Comparison of ENCODE assay signal across 8 cellular contexts in the genomic region with DNA sequence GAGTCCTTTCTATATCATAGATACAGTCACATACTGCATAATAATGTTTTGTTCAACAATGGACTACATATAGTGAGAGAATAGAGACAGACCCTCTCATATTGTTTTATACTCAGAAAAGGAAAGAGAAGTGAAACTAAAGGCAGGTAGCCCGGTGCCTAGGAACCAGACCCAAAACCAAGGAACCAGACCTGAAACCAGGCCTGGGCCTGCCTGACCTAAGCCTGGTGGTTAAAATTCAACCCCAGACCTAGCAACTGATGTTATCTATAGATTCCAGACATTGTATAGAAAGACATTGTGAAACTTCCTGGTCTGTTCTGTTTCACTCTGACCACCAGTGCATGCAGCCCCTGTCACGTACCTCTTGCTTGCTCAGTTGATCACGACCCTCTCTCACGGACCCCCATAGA. TPM values are rescaled to one million over a fixed set of nuclear protein-coding genes. Genes with fewer than 3 reads are reported as not detected.
DNase-seq lines count a peak whose midpoint lies in the region; ATAC-seq, FAIRE-seq and TF ChIP-seq lines count a peak whose summit lies in the region.
"Not testable (repeated sequence)": the region's sequence is repeated elsewhere in the genome, so short reads cannot be mapped to it uniquely, and the experiment has no call there.
"Had no signal": no experiment of that assay in that cellular context is flagged by ENCODE, and none has a peak within 500 bp of the region (broad histone marks: within the 10 kb centered on the region; RNA-seq: fewer than 3 reads in every experiment).

No MANE protein-coding gene starts in this region.

- H3K4me1 Mint-ChIP-seq in activated B cell treated with CpG ODN at 0.5 μM for 24 hours, result peaks cover 39% of the 10 kb centered on the region

- POLR2A ChIA-PET in activated B cell treated with CpG ODN at 0.5 μM for 24 hours (lab: Charles Lee), result interaction anchor here (1.1 kb wide), 1 partner anchor 10 kb away, joined by 3 read pairs; no protein-coding TSS in a partner anchor
- POLR2A ChIA-PET in K562 (lab: Yijun Ruan, JAX), result not testable (repeated sequence)

- not testable (repeated sequence) for TF ChIP-seq CTCF in activated B cell treated with CpG ODN at 0.5 μM for 24 hours (IDR thresholded peaks at IDR 0.05); K562 (IDR thresholded peaks at IDR 0.05 in 2 of 3, conservative IDR thresholded peaks at IDR 0.05 in 1 of 3; ENCODE audit: insufficient read depth in 2 of 3, low read depth in 1 of 3, low read length in 3 of 3)

- not testable (repeated sequence) for H3K36me3 ChIP-seq in K562 (ENCODE audit: control insufficient read depth, insufficient read depth, low read length)

- DNase-seq in activated B cell treated with CpG ODN at 0.5 μM for 24 hours; K562 (ENCODE audit: extremely low read depth in 1 of 4, low spot score in 3 of 4): not testable (repeated sequence)

- H3K9me1 ChIP-seq in K562 (ENCODE audit: control insufficient read depth, insufficient read depth, low read length), result not testable (repeated sequence)

- FAIRE-seq in K562 (lab: Jason Lieb, UNC), result not testable (repeated sequence)

- H3K4me2 ChIP-seq in K562 (ENCODE audit: insufficient read depth, low read length), result not testable (repeated sequence)

- BruUV-seq in K562 (replicated peaks; lab: Mats Ljungman, UMichigan), result not testable (repeated sequence)

- not testable (repeated sequence) for H3K4me3 ChIP-seq in K562

- peak overlapping the region; percentile 95 for H3K27ac Mint-ChIP-seq in activated B cell treated with CpG ODN at 0.5 μM for 24 hours

- CTCF ChIA-PET in activated B cell treated with CpG ODN at 0.5 μM for 24 hours (lab: Charles Lee); K562 (lab: Yijun Ruan, JAX; ENCODE audit: low intra/inter-chr PET ratio): not testable (repeated sequence)

- H3K9me3 Mint-ChIP-seq in activated B cell treated with CpG ODN at 0.5 μM for 24 hours, result not testable (repeated sequence)

- not testable (repeated sequence) for H3K27me3 Mint-ChIP-seq in activated B cell treated with CpG ODN at 0.5 μM for 24 hours

- H3K4me3 Mint-ChIP-seq in activated B cell treated with CpG ODN at 0.5 μM for 24 hours, result peak overlapping the region; percentile 85

- not testable (repeated sequence) for TF ChIP-seq POLR2A in K562 (conservative IDR thresholded peaks at IDR 0.05)

- not testable (repeated sequence) for H3K9me3 ChIP-seq in K562 (replicated peaks; ENCODE audit: control insufficient read depth, insufficient read depth, low read depth, low read length)

- WGBS in K562 (ENCODE audit: insufficient coverage, low coverage, missing lambda C conversion rate), result 11% methylated on average over 4 of the region's 4 CpGs

- H2AFZ ChIP-seq in K562 (ENCODE audit: low read depth, low read length), result peak overlapping the region; percentile 33; the same call in 1 of the 2 replicates

- not testable (repeated sequence) for H3K4me1 ChIP-seq in K562 (replicated peaks in 1 of 2; ENCODE audit: control insufficient read depth in 2 of 2, insufficient read depth in 2 of 2, low read length in 2 of 2)

- TF ChIP-seq RAD21 in K562 (CRISPR knock-in tag; conservative IDR thresholded peaks at IDR 0.05 in 1 of 2, IDR thresholded peaks at IDR 0.05 in 1 of 2), result not testable (repeated sequence)

- not testable (repeated sequence) for H3K9ac ChIP-seq in K562 (ENCODE audit: insufficient read depth in 1 of 2, low read depth in 2 of 2, low read length in 2 of 2)

- ATAC-seq in GM18508 (IDR thresholded peaks at IDR 0.05; ENCODE audit: insufficient read depth, unreplicated experiment) (peak; percentile 64), GM19438 (IDR thresholded peaks at IDR 0.05; ENCODE audit: low read depth, unreplicated experiment) (peak; percentile 66), HG02571 (IDR thresholded peaks at IDR 0.05; ENCODE audit: unreplicated experiment) (peak; percentile 49), HG03064 (IDR thresholded peaks at IDR 0.05; ENCODE audit: low read depth, unreplicated experiment) (peak; percentile 57), HG03571 (IDR thresholded peaks at IDR 0.05; ENCODE audit: unreplicated experiment) (peak; percentile 83), activated B cell treated with CpG ODN at 0.5 μM for 24 hours (ENCODE audit: low read depth) (peak; percentile 57)
- ATAC-seq in K562, result not testable (repeated sequence)

- not testable (repeated sequence) for H3K36me3 Mint-ChIP-seq in activated B cell treated with CpG ODN at 0.5 μM for 24 hours (ENCODE audit: low read depth)

- intact Hi-C loops in activated B cell treated with CpG ODN at 0.5 μM for 24 hours (cut with micrococcal nuclease), result loop anchor here (2.0 to 10.0 kb wide), 3 partner anchors 23 to 385 kb away; no protein-coding TSS in a partner anchor
- intact Hi-C loops in K562 (cut with micrococcal nuclease), result not testable (repeated sequence)

- not testable (repeated sequence) for H4K20me1 ChIP-seq in K562 (replicated peaks; ENCODE audit: control insufficient read depth, insufficient read depth, low read length)

- not testable (repeated sequence) for H3K27ac ChIP-seq in K562 (ENCODE audit: extremely low read depth, low read depth, low read length)

- TF ChIP-seq EP300 in K562 (IDR thresholded peaks at IDR 0.05; ENCODE audit: low read length), result not testable (repeated sequence)

- H3K27me3 ChIP-seq in K562 (ENCODE audit: control insufficient read depth in 2 of 2, insufficient read depth in 2 of 2, low read length in 2 of 2), result not testable (repeated sequence)

- in situ Hi-C loops in K562 (cut with MboI), result not testable (repeated sequence)

- H3K79me2 ChIP-seq in K562 (ENCODE audit: control insufficient read depth, insufficient read depth, low read length), result not testable (repeated sequence)

RNA-seq across cellular contexts. Expression of gene SAMD3, which starts 37.3 kb away (rescaled TPM):
- total RNA-seq in activated B cell treated with CpG ODN at 0.5 μM for 24 hours, result 0.37 TPM in 1 of 2 replicates, not detected in the other
- total RNA-seq in K562 (2011; cell fraction: chromatin; rRNA removed; ENCODE audit: low replicate concordance), result not detected in 2 replicates
- total RNA-seq in K562 (2011; cell fraction: nucleolus; rRNA removed), result not detected in 2 replicates
- not detected in 2 replicates for total RNA-seq in K562 (2011; cell fraction: nucleoplasm; rRNA removed)
- not detected in 2 replicates for total RNA-seq in K562 (2014; rRNA removed)
- not detected in 2 replicates for total RNA-seq in K562 (2014; rRNA removed; fragmentation: Illumina TruSeq; extraction: Trizol)
- not detected in 2 replicates for total RNA-seq in K562 (2015; rRNA removed; fragmentation: Illumina TruSeq; extraction: Trizol)
- 0.29 TPM in 1 of 2 replicates, not detected in the other for total RNA-seq in K562 (2021)
- polyA plus RNA-seq in K562 (2011; rRNA removed), result not detected in 2 replicates
- polyA plus RNA-seq in K562 (2011; cell fraction: cytosol; rRNA removed), result not detected in 2 replicates
- not detected in 2 replicates for polyA plus RNA-seq in K562 (2011; cell fraction: nucleus; rRNA removed)
- 0.05 TPM in 1 of 2 replicates, not detected in the other for polyA plus RNA-seq in K562 (2012)
- polyA plus RNA-seq in K562 (2014; fragmentation: Illumina TruSeq; extraction: Trizol), result 0.21 TPM in 1 of 2 replicates, not detected in the other
- under 1 TPM; 0.03 to 0.17 TPM for polyA plus RNA-seq in K562 (2014; fragmentation: Nextera tagmentation; extraction: Ambion mirVana)
- polyA plus RNA-seq in K562 (2014; rRNA removed), result 0.19 TPM in 1 of 2 replicates, not detected in the other
- not detected in 2 replicates for polyA minus RNA-seq in K562 (2011; rRNA and poly(A)+ RNA removed)
- polyA minus RNA-seq in K562 (2011; cell fraction: cytosol; rRNA and poly(A)+ RNA removed), result not detected in 2 replicates
- not detected in 2 replicates for polyA minus RNA-seq in K562 (2011; cell fraction: nucleus; rRNA and poly(A)+ RNA removed)
- total RNA-seq: HepG2 had no signal
- polyA plus RNA-seq: HepG2 had no signal
